Comparison of ENCODE assay signal across 17 cellular contexts in genomic region chr11:33617672-33618362, GRCh38.
A peak's percentile ranks its signal among the peaks of the same experiment; 100 is the strongest.
DNase-seq lines count a peak whose midpoint lies in the region; ATAC-seq, FAIRE-seq and TF ChIP-seq lines count a peak whose summit lies in the region.
"Had no signal": no experiment of that assay in that cellular context is flagged by ENCODE, and none has a peak within 500 bp of the region (broad histone marks: within the 10 kb centered on the region; RNA-seq: fewer than 3 reads in every experiment).

No MANE protein-coding gene starts in this region.

- H3K18ac ChIP-seq in H1 (ENCODE audit: extremely low read depth, low read length) = no peak overlapping the region

- H4K20me1 ChIP-seq in H1 (replicated peaks in 1 of 2; ENCODE audit: control insufficient read depth in 1 of 2, insufficient read depth in 2 of 2, low read length in 2 of 2) = no peaks in the 10 kb centered on the region
- H4K20me1 ChIP-seq: BLaER1 treated with 17β-estradiol and CSF1 and Interleukin-3, amounts not matched to agents 10 nM and 100 nM had no signal

- H3K23me2 ChIP-seq in H1 (ENCODE audit: low read depth, low read length) = peaks cover 3% of the 10 kb centered on the region; the same call in 1 of the 2 replicates

- no peak overlapping the region for H3K56ac ChIP-seq in H1 (replicated peaks; ENCODE audit: insufficient read length, low read depth, low read length)

- H3K14ac ChIP-seq in H1 (ENCODE audit: insufficient read length) = no peak overlapping the region

- no peak overlapping the region for H2BK20ac ChIP-seq in H1 (ENCODE audit: low read length)

- H2AK5ac ChIP-seq in H1 (ENCODE audit: low read depth, low read length) = no peak overlapping the region

- no peaks in the 10 kb centered on the region for H3K79me2 ChIP-seq in H1 (ENCODE audit: control insufficient read depth in 1 of 2, insufficient read depth in 2 of 2, low read length in 2 of 2)

- no peak overlapping the region for H3K27ac ChIP-seq in H1 (ENCODE audit: low read depth, low read length)
- H3K27ac ChIP-seq: BLaER1 treated with 17β-estradiol and CSF1 and Interleukin-3, amounts not matched to agents 10 nM and 100 nM had no signal

- no peak overlapping the region for H3K23ac ChIP-seq in H1 (ENCODE audit: insufficient read length)

- H4K91ac ChIP-seq in H1 (replicated peaks; ENCODE audit: insufficient read length, low read length) = no peak overlapping the region

- H2BK120ac ChIP-seq in H1 (replicated peaks; ENCODE audit: low read depth, low read length) = no peak overlapping the region

- H3K27me3 Mint-ChIP-seq in activated T-cell treated with anti-CD3 and anti-CD28 coated beads, Interleukin-2, amount 50 U/mL, for 4 hours (ENCODE audit: low read depth) = peaks cover 12% of the 10 kb centered on the region

- H3K9me3 ChIP-seq in H1 (ENCODE audit: insufficient read depth in 2 of 2, low read depth in 1 of 2, low read length in 1 of 2) = no peaks in the 10 kb centered on the region

- no peak for TF ChIP-seq POLR2A in H1 (IDR thresholded peaks at IDR 0.05; ENCODE audit: control extremely low read depth in 1 of 2, low read depth in 2 of 2, low read length in 2 of 2)

- no peaks in the 10 kb centered on the region for H3K4me1 Mint-ChIP-seq in activated T-cell treated with anti-CD3 and anti-CD28 coated beads, Interleukin-2, amount 50 U/mL, for 4 hours (ENCODE audit: low read depth)
- H3K4me1 Mint-ChIP-seq: IgD-negative memory B cell had no signal

- FAIRE-seq in H1 (lab: Jason Lieb, UNC) (no peak), urothelium cell line (lab: Jason Lieb, UNC) (peak; percentile 92)
- FAIRE-seq: H54 had no signal

- no peaks in the 10 kb centered on the region for H3K9me3 Mint-ChIP-seq in activated T-cell treated with anti-CD3 and anti-CD28 coated beads, Interleukin-2, amount 50 U/mL, for 4 hours
- H3K9me3 Mint-ChIP-seq: IgD-negative memory B cell had no signal

- POLR2A ChIA-PET in H1 (lab: Charles Lee; ENCODE audit: partially characterized antibody) = no interaction called here

- CTCF ChIA-PET in H1 (lab: Charles Lee; ENCODE audit: partially characterized antibody) = no interaction called here

- 89 to 100% methylated on average over 2 to 8 of the region's 8 CpGs for WGBS in H1 (ENCODE audit: extremely low coverage in 1 of 2, insufficient coverage in 1 of 2, insufficient read length in 1 of 2, insufficient replicate concordance in 2 of 2, low coverage in 1 of 2, low lambda C conversion rate in 2 of 2, missing lambda C conversion rate in 1 of 2), 2 experiments

- in situ Hi-C loops in astrocyte of the spinal cord (cut with HindIII; ENCODE audit: low sequenced_read_pairs) (no loop called here), KBM-7 (cut with MboI; ENCODE audit: low pct_unique_long_range_greater_than_20kb, low sequenced_read_pairs) (no loop called here)

- H3K4me2 ChIP-seq in H1 (ENCODE audit: insufficient read depth in 1 of 2, low read depth in 2 of 2, low read length in 2 of 2) = no peak overlapping the region
- H3K4me2 ChIP-seq: BLaER1 treated with 17β-estradiol and CSF1 and Interleukin-3, amounts not matched to agents 10 nM and 100 nM had no signal

- TF ChIP-seq CTCF in astrocyte of the spinal cord (IDR thresholded peaks at IDR 0.05; ENCODE audit: low read depth, low read length) (no peak), H1 (IDR thresholded peaks at IDR 0.05; ENCODE audit: control extremely low read depth in 1 of 3, insufficient read depth in 1 of 3, low read depth in 1 of 3, low read length in 3 of 3) (no peak)

- peaks cover 0 to 2% (median 0%) of the 10 kb centered on the region in 4 experiments; a peak in 1 of 7 replicates for H3K4me1 ChIP-seq in H1 (replicated peaks in 1 of 4; ENCODE audit: control insufficient read depth in 3 of 4, insufficient read depth in 4 of 4, low read length in 3 of 4)
- H3K4me1 ChIP-seq: BLaER1 treated with 17β-estradiol and CSF1 and Interleukin-3, amounts not matched to agents 10 nM and 100 nM had no signal

- DNase-seq in RPMI7951 (ENCODE audit: low read depth) (peak; percentile 53), astrocyte of the spinal cord (ENCODE audit: low read depth, low spot score) (peak; percentile 65), H1 (ENCODE audit: low read depth in 1 of 2, low spot score in 2 of 2) (no peak), urothelium cell line (ENCODE audit: low spot score) (no peak), KBM-7 (no peak), AG20443 (ENCODE audit: low spot score) (no peak)
- DNase-seq in activated T-cell treated with anti-CD3 and anti-CD28 coated beads, Interleukin-2, amount 50 U/mL, for 4 hours = no peak
- DNase-seq: DMS 273 treated with DMSO at 0.1 percent for 48 hours, NCI-H1092, NCI-H1694, NCI-H2107, NCI-H345, NCI-H526 treated with DMSO at 0.1 percent for 48 hours, SHP77 had no signal

- H3K27me3 ChIP-seq in H1 (replicated peaks in 1 of 4; ENCODE audit: control insufficient read depth in 3 of 4, extremely low read depth in 1 of 4, insufficient read depth in 3 of 4, low read length in 3 of 4) = no peaks in the 10 kb centered on the region
- H3K27me3 ChIP-seq: BLaER1 treated with 17β-estradiol and CSF1 and Interleukin-3, amounts not matched to agents 10 nM and 100 nM had no signal

- no peak for ATAC-seq in activated T-cell treated with anti-CD3 and anti-CD28 coated beads, Interleukin-2, amount 50 U/mL, for 4 hours

- H2AFZ ChIP-seq in H1 (ENCODE audit: low read length) = no peak overlapping the region

- no peaks in the 10 kb centered on the region for H3K79me1 ChIP-seq in H1 (ENCODE audit: low read depth, low read length)

- no peaks in the 10 kb centered on the region for H3K36me3 Mint-ChIP-seq in activated T-cell treated with anti-CD3 and anti-CD28 coated beads, Interleukin-2, amount 50 U/mL, for 4 hours (ENCODE audit: insufficient read depth)

- H2BK12ac ChIP-seq in H1 (ENCODE audit: low read depth, low read length) = peak overlapping the region; percentile 19; the same call in 1 of the 2 replicates

- H2BK15ac ChIP-seq in H1 (ENCODE audit: low read length) = no peak overlapping the region

- H3K4ac ChIP-seq in H1 (replicated peaks; ENCODE audit: insufficient read length, low read depth, low read length) = no peak overlapping the region

- H3K4me3 ChIP-seq in astrocyte of the spinal cord (ENCODE audit: low read depth, low read length) = no peak overlapping the region
- no peak overlapping the region for H3K4me3 ChIP-seq in H1 (ENCODE audit: extremely low read depth in 1 of 4, insufficient read depth in 2 of 4, low read depth in 3 of 4, low read length in 4 of 4)
- H3K4me3 ChIP-seq: BLaER1 treated with 17β-estradiol and CSF1 and Interleukin-3, amounts not matched to agents 10 nM and 100 nM had no signal

- no peak for TF ChIP-seq EP300 in H1 (IDR thresholded peaks at IDR 0.05; ENCODE audit: borderline replicate concordance in 1 of 2, low read depth in 2 of 2, low read length in 2 of 2)

- no peak for TF ChIP-seq RAD21 in H1 (IDR thresholded peaks at IDR 0.05 in 1 of 2, conservative IDR thresholded peaks at IDR 0.05 in 1 of 2; ENCODE audit: low read depth in 2 of 2, low read length in 2 of 2)

- H4K5ac ChIP-seq in H1 (ENCODE audit: insufficient read length, low read depth, low read length) = no peak overlapping the region

- no peak overlapping the region for H3K4me3 Mint-ChIP-seq in activated T-cell treated with anti-CD3 and anti-CD28 coated beads, Interleukin-2, amount 50 U/mL, for 4 hours
- H3K4me3 Mint-ChIP-seq: IgD-negative memory B cell had no signal

- no peak overlapping the region for H2BK5ac ChIP-seq in H1 (ENCODE audit: low read depth, low read length)

- H3K9ac ChIP-seq in H1 (replicated peaks in 1 of 4; ENCODE audit: extremely low read depth in 1 of 4, low read depth in 3 of 4, low read length in 3 of 4) = no peak overlapping the region
- H3K9ac ChIP-seq: BLaER1 treated with 17β-estradiol and CSF1 and Interleukin-3, amounts not matched to agents 10 nM and 100 nM had no signal

- no peaks in the 10 kb centered on the region for H3K36me3 ChIP-seq in H1 (ENCODE audit: control insufficient read depth in 2 of 4, insufficient read depth in 4 of 4, low read length in 3 of 4)
- H3K36me3 ChIP-seq: BLaER1 treated with 17β-estradiol and CSF1 and Interleukin-3, amounts not matched to agents 10 nM and 100 nM had no signal

- no peak overlapping the region for H4K8ac ChIP-seq in H1 (ENCODE audit: extremely low read depth, insufficient read depth, low read length)

TF ChIP-seq in H1, 55 proteins besides CTCF, POLR2A, EP300 and RAD21:
- TF ChIP-seq BACH1 (IDR thresholded peaks at IDR 0.05; ENCODE audit: low read length) (peak; percentile 49; the same call in 1 of the 2 replicates), ASH2L (IDR thresholded peaks at IDR 0.05; ENCODE audit: low read length) (no peak)

Comparison
In these comparisons a context has a peak if more than half of its experiments do, and no peak if none do; other contexts are left out.
1. DNase-seq: peak in RPMI7951 (single experiment) and astrocyte of the spinal cord (single experiment); none in H1 (0 of 2), urothelium cell line (single experiment), KBM-7 (single experiment), AG20443 (single experiment) and activated T-cell treated with anti-CD3 and anti-CD28 coated beads, Interleukin-2, amount 50 U/mL, for 4 hours (single experiment).